5 cellular contexts compared by ENCODE assay signal in the genomic region with DNA sequence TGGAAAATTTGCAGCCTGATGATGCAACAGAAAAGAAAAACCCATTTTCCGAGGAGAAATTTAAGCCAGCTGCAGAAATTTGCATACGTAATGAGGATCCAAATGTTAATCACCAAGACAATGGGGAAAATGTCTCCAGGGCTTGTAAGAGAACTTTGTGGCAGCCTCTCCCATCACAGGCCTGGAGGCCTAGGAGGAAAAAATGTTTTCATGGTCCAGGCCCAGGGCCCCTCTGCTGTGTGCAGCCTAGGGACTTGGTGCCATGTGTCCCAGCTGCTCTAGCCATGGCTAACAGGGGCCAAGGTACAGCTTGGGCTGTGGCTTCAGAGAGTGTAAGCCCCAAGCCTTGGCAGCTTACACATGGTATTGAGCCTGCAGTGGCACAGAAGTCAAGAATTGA. TPM values are rescaled to one million over a fixed set of nuclear protein-coding genes. Genes with fewer than 3 reads are reported as not detected.
"Had no signal": no experiment of that assay in that cellular context is flagged by ENCODE, and none has a peak within 500 bp of the region (broad histone marks: within the 10 kb centered on the region; RNA-seq: fewer than 3 reads in every experiment).

No MANE protein-coding gene starts in this region.

RNA-seq across cellular contexts. Expression of gene PTH, which starts 50.3 kb away (rescaled TPM):
- total RNA-seq: HepG2, HT-29, HT1080, IMR-90 had no signal
- polyA plus RNA-seq: HepG2, IgD-negative memory B cell, IMR-90 had no signal
